8 cellular contexts compared by ENCODE assay signal in genomic region chr5:56415356-56415765, GRCh38.
DNase-seq lines count a peak whose midpoint lies in the region; ATAC-seq, FAIRE-seq and TF ChIP-seq lines count a peak whose summit lies in the region.

No MANE protein-coding gene starts in this region.

- WGBS in A549 (ENCODE audit: missing lambda C conversion rate), result 41% methylated on average over 3 of the region's 3 CpGs

- H3K4me2 ChIP-seq in A549, result peak overlapping the region; percentile 43

- H3K9me3 Mint-ChIP-seq in T-helper 2 cell treated with Interferon-gamma antibody and Interleukin-4, amounts not matched to agents 5 μg/mL and 100 μg/mL, for 36 hours, result peaks cover 35% of the 10 kb centered on the region

- TF ChIP-seq EP300 in A549 (IDR thresholded peaks at IDR 0.05), result no peak

- H3K9me3 ChIP-seq in A549, result peaks cover 16% of the 10 kb centered on the region

- TF ChIP-seq RAD21 in A549 (conservative IDR thresholded peaks at IDR 0.05 in 1 of 2, IDR thresholded peaks at IDR 0.05 in 1 of 2), result peak in 1 of 2 experiments; percentile 14; a peak in 1 of 5 replicates

- no peak for FAIRE-seq in A549 (lab: Jason Lieb, UNC)

- no peak for TF ChIP-seq CTCF in A549 (IDR thresholded peaks at IDR 0.05)

- ATAC-seq in A549 (peak; percentile 48 to 66; a peak in 3 of 6 replicates), GM19023 (IDR thresholded peaks at IDR 0.05; ENCODE audit: unreplicated experiment) (peak; percentile 87), HG03097 (IDR thresholded peaks at IDR 0.05; ENCODE audit: low FRiP score, unreplicated experiment) (peak; percentile 67)

- CTCF ChIA-PET in A549 (lab: Yijun Ruan, JAX), result interaction anchor here (0.8 to 1.1 kb wide), 3 partner anchors 62 to 151 kb away, joined by 3 read pairs; no protein-coding TSS in a partner anchor

- POLR2A ChIA-PET in A549 (lab: Yijun Ruan, JAX), result interaction anchor here (0.9 kb wide), 1 partner anchor 65 kb away, joined by 3 read pairs; no protein-coding TSS in a partner anchor

- peaks cover 8% of the 10 kb centered on the region for H3K36me3 Mint-ChIP-seq in T-helper 2 cell treated with Interferon-gamma antibody and Interleukin-4, amounts not matched to agents 5 μg/mL and 100 μg/mL, for 36 hours (ENCODE audit: low read depth)

- no peak overlapping the region for H3K27ac Mint-ChIP-seq in T-helper 2 cell treated with Interferon-gamma antibody and Interleukin-4, amounts not matched to agents 5 μg/mL and 100 μg/mL, for 36 hours

- TF ChIP-seq POLR2A in A549 (IDR thresholded peaks at IDR 0.05; ENCODE audit: low read length), result no peak

- no peak overlapping the region for H3K4me3 ChIP-seq in A549

- H3K27ac ChIP-seq in A549, result peak overlapping the region; percentile 54 to 67

- peaks cover 17% of the 10 kb centered on the region for H3K4me1 Mint-ChIP-seq in T-helper 2 cell treated with Interferon-gamma antibody and Interleukin-4, amounts not matched to agents 5 μg/mL and 100 μg/mL, for 36 hours (ENCODE audit: low read depth)

- H3K27me3 Mint-ChIP-seq in T-helper 2 cell treated with Interferon-gamma antibody and Interleukin-4, amounts not matched to agents 5 μg/mL and 100 μg/mL, for 36 hours (ENCODE audit: low read depth), result no peaks in the 10 kb centered on the region

- H3K4me3 Mint-ChIP-seq in T-helper 2 cell treated with Interferon-gamma antibody and Interleukin-4, amounts not matched to agents 5 μg/mL and 100 μg/mL, for 36 hours, result no peak overlapping the region

- peak in 1 of 2 experiments; percentile 54 for DNase-seq in A549 (ENCODE audit: low read depth in 1 of 2, low spot score in 1 of 2)
- peak; percentile 98 for DNase-seq in SKM-1 treated with dmso at 0.1 percent for 144 hours (lab: John Stamatoyannopoulos, UW; ENCODE audit: unreplicated experiment)
- DNase-seq in hippocampal formation (lab: John Stamatoyannopoulos, UW), result peak; percentile 24 to 26
- no peak for DNase-seq in central memory CD4-positive, alpha-beta T cell
- DNase-seq in activated effector memory CD4-positive, alpha-beta T cell treated with Interleukin-2 at 50 U/mL for 16 hours, result no peak
- no peak for DNase-seq in T-helper 2 cell treated with Interferon-gamma antibody and Interleukin-4, amounts not matched to agents 5 μg/mL and 100 μg/mL, for 36 hours (ENCODE audit: low spot score)

- peaks cover 16% of the 10 kb centered on the region for H3K4me1 ChIP-seq in A549

TF ChIP-seq in A549, 52 proteins besides CTCF, POLR2A, EP300 and RAD21:
- TF ChIP-seq GATA3 (IDR thresholded peaks at IDR 0.05; ENCODE audit: borderline replicate concordance) (0 out of 2 replicates have a peak, but pooled peaks have one; percentile 22), ZC3H11A (IDR thresholded peaks at IDR 0.05) (no peak), ELK1 (IDR thresholded peaks at IDR 0.05; ENCODE audit: low read depth, low read length) (no peak), JUN (IDR thresholded peaks at IDR 0.05) (0 out of 5 replicates have a peak, but pooled peaks of 1 of the 2 experiments have one; percentile 14), CEBPB (IDR thresholded peaks at IDR 0.05) (peak in 1 of 2 experiments; percentile 5; a peak in 1 of 4 replicates), NFE2L2 (conservative IDR thresholded peaks at IDR 0.05; ENCODE audit: low read length) (no peak)

Comparison
In these comparisons a context has a peak if more than half of its experiments do, and no peak if none do; other contexts are left out.
1. DNase-seq: peak in SKM-1 treated with dmso at 0.1 percent for 144 hours (single experiment) and hippocampal formation (2 of 2); none in central memory CD4-positive, alpha-beta T cell (single experiment), activated effector memory CD4-positive, alpha-beta T cell treated with Interleukin-2 at 50 U/mL for 16 hours (single experiment) and T-helper 2 cell treated with Interferon-gamma antibody and Interleukin-4, amounts not matched to agents 5 μg/mL and 100 μg/mL, for 36 hours (single experiment).
2. Peak in every context shown above with its lines, with median percentiles within 50 percentile points of each other: ATAC-seq.